Comparison of ENCODE assay signal across 27 cellular contexts in the genomic region with DNA sequence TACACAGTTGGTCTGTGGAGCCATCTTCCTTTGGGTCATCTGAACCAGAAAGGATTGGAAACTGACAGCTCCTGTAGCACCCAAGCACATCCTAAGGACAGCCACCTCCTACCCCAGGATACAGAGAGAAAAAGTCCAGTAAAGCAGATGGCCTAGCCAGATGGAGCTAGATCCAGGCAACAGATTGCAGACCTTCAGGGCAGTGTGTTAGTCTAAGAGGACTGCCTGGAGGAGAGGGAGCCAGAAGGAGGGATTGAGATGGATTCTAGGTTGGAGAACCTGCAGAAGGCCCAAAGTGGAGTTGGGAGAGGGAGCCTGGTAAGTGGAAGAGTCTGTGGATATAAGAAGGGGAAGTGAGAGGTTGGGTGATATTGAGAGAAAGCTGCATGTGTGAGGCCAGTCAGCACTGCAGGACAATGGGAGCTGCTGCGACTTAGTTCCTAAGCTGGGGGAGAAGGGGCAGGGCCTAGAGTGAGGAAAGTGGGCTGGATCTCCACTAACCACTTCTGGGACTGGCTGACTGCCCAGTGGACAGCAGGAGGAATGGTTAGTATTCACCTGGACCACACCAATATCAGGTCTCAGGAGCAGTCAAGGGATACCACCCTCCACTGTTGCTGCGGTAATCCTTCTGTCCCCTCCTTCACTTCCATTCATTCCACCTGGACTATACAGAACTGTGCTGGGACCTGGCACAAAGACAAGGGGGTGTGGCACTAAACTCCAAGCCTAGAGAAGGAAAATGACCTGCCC. TPM values are rescaled to one million over a fixed set of nuclear protein-coding genes. Genes with fewer than 3 reads are reported as not detected.
A peak's percentile ranks its signal among the peaks of the same experiment; 100 is the strongest.
DNase-seq lines count a peak whose midpoint lies in the region; FAIRE-seq and TF ChIP-seq lines count a peak whose summit lies in the region.
"Had no signal": no experiment of that assay in that cellular context is flagged by ENCODE, and none has a peak within 500 bp of the region (broad histone marks: within the 10 kb centered on the region; RNA-seq: fewer than 3 reads in every experiment).

No MANE protein-coding gene starts in this region.

- H4K8ac ChIP-seq in H1 (ENCODE audit: extremely low read depth, insufficient read depth, low read length): no peak overlapping the region

- H2BK15ac ChIP-seq in H1 (ENCODE audit: low read length): 0 out of 2 replicates have a peak overlapping the region, but pooled peaks have one; percentile 18

- H2BK5ac ChIP-seq in H1 (ENCODE audit: low read depth, low read length): no peak overlapping the region; the same call in 1 of the 2 replicates

- H2BK20ac ChIP-seq in H1 (ENCODE audit: low read length): peak overlapping the region; percentile 21; the same call in 1 of the 2 replicates

- H2BK120ac ChIP-seq in H1 (replicated peaks; ENCODE audit: low read depth, low read length): no peak overlapping the region

- H3K18ac ChIP-seq in H1 (ENCODE audit: extremely low read depth, low read length): no peak overlapping the region

- peaks cover 7 to 13% (median 11%) of the 10 kb centered on the region in 4 experiments for H3K4me1 ChIP-seq in H1 (replicated peaks in 1 of 4; ENCODE audit: control insufficient read depth in 3 of 4, insufficient read depth in 4 of 4, low read length in 3 of 4)

- H3K79me1 ChIP-seq in H1 (ENCODE audit: low read depth, low read length): no peaks in the 10 kb centered on the region

- H4K20me1 ChIP-seq in H1 (replicated peaks in 1 of 2; ENCODE audit: control insufficient read depth in 1 of 2, insufficient read depth in 2 of 2, low read length in 2 of 2): no peaks in the 10 kb centered on the region

- H3K79me2 ChIP-seq in H1 (ENCODE audit: control insufficient read depth in 1 of 2, insufficient read depth in 2 of 2, low read length in 2 of 2): no peaks in the 10 kb centered on the region

- H4K91ac ChIP-seq in H1 (replicated peaks; ENCODE audit: insufficient read length, low read length): no peak overlapping the region

- CTCF ChIA-PET in H1 (lab: Charles Lee; ENCODE audit: partially characterized antibody): interaction anchor here (1.0 to 66.0 kb wide), 6 partner anchors 11 to 50 kb away, joined by 3 to 4284 read pairs (median 130); a partner anchor contains a TSS

- H3K4me2 ChIP-seq in H1 (ENCODE audit: insufficient read depth in 1 of 2, low read depth in 2 of 2, low read length in 2 of 2): no peak overlapping the region

- H4K5ac ChIP-seq in H1 (ENCODE audit: insufficient read length, low read depth, low read length): no peak overlapping the region

- no peak for TF ChIP-seq POLR2A in H1 (IDR thresholded peaks at IDR 0.05; ENCODE audit: control extremely low read depth in 1 of 2, low read depth in 2 of 2, low read length in 2 of 2)

- no peak for TF ChIP-seq EP300 in H1 (IDR thresholded peaks at IDR 0.05; ENCODE audit: borderline replicate concordance in 1 of 2, low read depth in 2 of 2, low read length in 2 of 2)

- 75% methylated on average over 2 of the region's 2 CpGs; no CpG with 5 or more reads in 1 of the 2 experiments for WGBS in H1 (ENCODE audit: extremely low coverage in 1 of 2, insufficient coverage in 1 of 2, insufficient read length in 1 of 2, insufficient replicate concordance in 2 of 2, low coverage in 1 of 2, low lambda C conversion rate in 2 of 2, missing lambda C conversion rate in 1 of 2), 2 experiments

- no peak for TF ChIP-seq RAD21 in H1 (IDR thresholded peaks at IDR 0.05 in 1 of 2, conservative IDR thresholded peaks at IDR 0.05 in 1 of 2; ENCODE audit: low read depth in 2 of 2, low read length in 2 of 2)

- TF ChIP-seq CTCF in H1 (IDR thresholded peaks at IDR 0.05; ENCODE audit: control extremely low read depth in 1 of 3, insufficient read depth in 1 of 3, low read depth in 1 of 3, low read length in 3 of 3): no peak

- H3K4ac ChIP-seq in H1 (replicated peaks; ENCODE audit: insufficient read length, low read depth, low read length): no peak overlapping the region

- H3K23me2 ChIP-seq in H1 (ENCODE audit: low read depth, low read length): peaks cover 8% of the 10 kb centered on the region

- no peak overlapping the region; the same call in 1 of the 2 replicates for H2AK5ac ChIP-seq in H1 (ENCODE audit: low read depth, low read length)

- H3K4me3 ChIP-seq in H1 (ENCODE audit: extremely low read depth in 1 of 4, insufficient read depth in 2 of 4, low read depth in 3 of 4, low read length in 4 of 4): no peak overlapping the region
- H3K4me3 ChIP-seq: pancreas, SJSA1, transverse colon had no signal

- peaks cover 2 to 52% (median 34%) of the 10 kb centered on the region in 4 experiments for H3K27me3 ChIP-seq in H1 (replicated peaks in 1 of 4; ENCODE audit: control insufficient read depth in 3 of 4, extremely low read depth in 1 of 4, insufficient read depth in 3 of 4, low read length in 3 of 4)

- no peaks in the 10 kb centered on the region for H3K9me3 ChIP-seq in H1 (ENCODE audit: insufficient read depth in 2 of 2, low read depth in 1 of 2, low read length in 1 of 2)
- H3K9me3 ChIP-seq: pancreas, SJSA1, transverse colon had no signal

- no peak overlapping the region for H3K56ac ChIP-seq in H1 (replicated peaks; ENCODE audit: insufficient read length, low read depth, low read length)

- no peak for FAIRE-seq in H1 (lab: Jason Lieb, UNC)
- FAIRE-seq: A204.1, pancreas had no signal

- H2BK12ac ChIP-seq in H1 (ENCODE audit: low read depth, low read length): peak overlapping the region; percentile 53; the same call in 1 of the 2 replicates

- DNase-seq in NCI-H446 (lab: John Stamatoyannopoulos, UW) (peak; percentile 35 to 70), NCI-H446 treated with DMSO at 0.1 percent for 48 hours (lab: John Stamatoyannopoulos, UW) (no peak), DMS 273 treated with DMSO at 0.1 percent for 48 hours (lab: John Stamatoyannopoulos, UW) (peak; percentile 88), NCI-H82 (lab: John Stamatoyannopoulos, UW) (peak; percentile 84), H1 (ENCODE audit: low read depth in 1 of 2, low spot score in 2 of 2) (no peak), SW 1271 (lab: John Stamatoyannopoulos, UW) (no peak)
- DNase-seq in activated CD8-positive, alpha-beta memory T cell treated with anti-CD3 and anti-CD28 coated beads, Interleukin-2, amount 50 U/mL, for 48 hours: no peak
- no peak for DNase-seq in activated CD4-positive, alpha-beta T cell treated with anti-CD3 and anti-CD28 coated beads, Interleukin-2, amount 50 U/mL, for 4 hours
- DNase-seq: activated CD4-positive, alpha-beta T cell treated with anti-CD3 and anti-CD28 coated beads, Interleukin-2, amount 50 U/mL, for 1 hour; brain microvascular endothelial cell; cortex of kidney; Karpas-422; mammary epithelial cell; NCI-H1092; NCI-H2107; NCI-H748 treated with DMSO at 0.1 percent for 48 hours; pancreas; stimulated activated CD4-positive, alpha-beta T cell treated with anti-CD3 and anti-CD28 coated beads, Interleukin-15, amount 100 ng/mL, for 24 hours; transverse colon had no signal

- no peak overlapping the region for H3K27ac ChIP-seq in H1 (ENCODE audit: low read depth, low read length)
- H3K27ac ChIP-seq: brain microvascular endothelial cell, pancreas, SJSA1, transverse colon, VCaP had no signal

- H3K36me3 ChIP-seq in H1 (ENCODE audit: control insufficient read depth in 2 of 4, insufficient read depth in 4 of 4, low read length in 3 of 4): no peaks in the 10 kb centered on the region
- H3K36me3 ChIP-seq: brain microvascular endothelial cell, pancreas, SJSA1, transverse colon had no signal

- H3K14ac ChIP-seq in H1 (ENCODE audit: insufficient read length): no peak overlapping the region

- no peak overlapping the region for H3K9ac ChIP-seq in H1 (replicated peaks in 1 of 4; ENCODE audit: extremely low read depth in 1 of 4, low read depth in 3 of 4, low read length in 3 of 4)

- H3K23ac ChIP-seq in H1 (ENCODE audit: insufficient read length): no peak overlapping the region

- POLR2A ChIA-PET in H1 (lab: Charles Lee; ENCODE audit: partially characterized antibody): interaction anchor here (0.9 to 2.8 kb wide), 5 partner anchors 19 to 36 kb away, joined by 4 to 8 read pairs (median 5); a partner anchor contains a TSS

- H2AFZ ChIP-seq in H1 (ENCODE audit: low read length): no peak overlapping the region

RNA-seq across cellular contexts. Expression of a gene that starts 13.4 kb away (rescaled TPM):
- total RNA-seq in H1 (2021; fragmentation: NEBNext Ultra II Directional; extraction: Animal tissue kit (Norgen Biotek cat#: 25700)): 3.8 and 4.5 TPM in 2 replicates
- polyA plus RNA-seq in H1 (2011; rRNA removed): 17.1 and 24.0 TPM in 2 replicates
- 11.2 TPM for polyA plus RNA-seq in H1 (2011; cell fraction: cytosol; rRNA removed)
- 25.7 TPM for polyA plus RNA-seq in H1 (2011; cell fraction: nucleus; rRNA removed)
- polyA plus RNA-seq in H1 (2012, experiment 1 of 2): 8.8 to 14.0 TPM (median 12.1 TPM) in 4 replicates
- 10.6 TPM for polyA plus RNA-seq in H1 (2012, experiment 2 of 2)
- 8.6 TPM for polyA plus RNA-seq in H1 (2013, experiment 1 of 2)
- 6.8 TPM for polyA plus RNA-seq in H1 (2013, experiment 2 of 2)
- 4.3 and 12.9 TPM in 2 replicates for polyA minus RNA-seq in H1 (2011; rRNA and poly(A)+ RNA removed)
- polyA minus RNA-seq in H1 (2011; cell fraction: cytosol; rRNA and poly(A)+ RNA removed): 7.8 TPM
- 6.8 TPM for polyA minus RNA-seq in H1 (2011; cell fraction: nucleus; rRNA and poly(A)+ RNA removed)
- total RNA-seq: fibroblast of lung; glomerular endothelial cell; mammary epithelial cell; SJSA1; T-helper 2 cell treated with Interferon-gamma antibody and Interleukin-4, amounts not matched to agents 100 ng/mL and 5 ng/mL, for 36 hours had no signal
- polyA plus RNA-seq: mammary epithelial cell, pancreas had no signal

RNA-seq across cellular contexts. Expression of a gene that starts 21.9 kb away (rescaled TPM):
- 135 and 138 TPM in 2 replicates for total RNA-seq in H1 (2021; fragmentation: NEBNext Ultra II Directional; extraction: Animal tissue kit (Norgen Biotek cat#: 25700))
- 13.3 and 20.3 TPM in 2 replicates for polyA plus RNA-seq in H1 (2011; rRNA removed)
- 21.1 TPM for polyA plus RNA-seq in H1 (2011; cell fraction: cytosol; rRNA removed)
- polyA plus RNA-seq in H1 (2011; cell fraction: nucleus; rRNA removed): 54.8 TPM
- 97.4 to 124 TPM (median 113 TPM) in 4 replicates for polyA plus RNA-seq in H1 (2012, experiment 1 of 2)
- polyA plus RNA-seq in H1 (2012, experiment 2 of 2): 43.3 TPM
- 55.5 TPM for polyA plus RNA-seq in H1 (2013, experiment 1 of 2)
- 53.5 TPM for polyA plus RNA-seq in H1 (2013, experiment 2 of 2)
- polyA minus RNA-seq in H1 (2011; rRNA and poly(A)+ RNA removed): 17.2 and 19.2 TPM in 2 replicates
- polyA minus RNA-seq in H1 (2011; cell fraction: cytosol; rRNA and poly(A)+ RNA removed): 31.7 TPM
- 22.7 TPM for polyA minus RNA-seq in H1 (2011; cell fraction: nucleus; rRNA and poly(A)+ RNA removed)
- total RNA-seq: T-helper 2 cell treated with Interferon-gamma antibody and Interleukin-4, amounts not matched to agents 100 ng/mL and 5 ng/mL, for 36 hours had no signal

RNA-seq across cellular contexts. Expression of a gene that starts 36.1 kb away (rescaled TPM):
- 0.19 TPM in 1 of 2 replicates, not detected in the other for total RNA-seq in H1 (2021; fragmentation: NEBNext Ultra II Directional; extraction: Animal tissue kit (Norgen Biotek cat#: 25700))
- polyA plus RNA-seq in H1 (2011; rRNA removed): 0.51 and 1.2 TPM in 2 replicates
- 0.81 TPM for polyA plus RNA-seq in H1 (2011; cell fraction: cytosol; rRNA removed)
- polyA plus RNA-seq in H1 (2011; cell fraction: nucleus; rRNA removed): 3.4 TPM
- polyA plus RNA-seq in H1 (2012, experiment 1 of 2): 0.40 to 0.92 TPM (median 0.72 TPM) in 3 of 4 replicates, not detected in the other
- polyA plus RNA-seq in H1 (2012, experiment 2 of 2): not detected
- polyA plus RNA-seq in H1 (2013, experiment 1 of 2): 0.45 TPM
- 0.15 TPM for polyA plus RNA-seq in H1 (2013, experiment 2 of 2)
- polyA minus RNA-seq in H1 (2011; rRNA and poly(A)+ RNA removed): not detected in 2 replicates
- not detected for polyA minus RNA-seq in H1 (2011; cell fraction: cytosol; rRNA and poly(A)+ RNA removed)
- 0.50 TPM for polyA minus RNA-seq in H1 (2011; cell fraction: nucleus; rRNA and poly(A)+ RNA removed)
- total RNA-seq: fibroblast of lung; glomerular endothelial cell; HT1080; mammary epithelial cell; myocyte; pancreas; SJSA1; T-helper 2 cell treated with Interferon-gamma antibody and Interleukin-4, amounts not matched to agents 100 ng/mL and 5 ng/mL, for 36 hours had no signal
- polyA plus RNA-seq: fibroblast of lung, mammary epithelial cell had no signal

RNA-seq across cellular contexts. Expression of a gene that starts 50.1 kb away (rescaled TPM):
- 119 TPM in 2 replicates for total RNA-seq in H1 (2021; fragmentation: NEBNext Ultra II Directional; extraction: Animal tissue kit (Norgen Biotek cat#: 25700))
- polyA plus RNA-seq in H1 (2011; rRNA removed): 69.2 and 130 TPM in 2 replicates
- 79.6 TPM for polyA plus RNA-seq in H1 (2011; cell fraction: cytosol; rRNA removed)
- polyA plus RNA-seq in H1 (2011; cell fraction: nucleus; rRNA removed): 70.9 TPM
- 180 to 343 TPM (median 303 TPM) in 4 replicates for polyA plus RNA-seq in H1 (2012, experiment 1 of 2)
- 318 TPM for polyA plus RNA-seq in H1 (2012, experiment 2 of 2)
- 139 TPM for polyA plus RNA-seq in H1 (2013, experiment 1 of 2)
- polyA plus RNA-seq in H1 (2013, experiment 2 of 2): 143 TPM
- 8.6 and 12.5 TPM in 2 replicates for polyA minus RNA-seq in H1 (2011; rRNA and poly(A)+ RNA removed)
- 45.7 TPM for polyA minus RNA-seq in H1 (2011; cell fraction: cytosol; rRNA and poly(A)+ RNA removed)
- 11.1 TPM for polyA minus RNA-seq in H1 (2011; cell fraction: nucleus; rRNA and poly(A)+ RNA removed)

RNA-seq across cellular contexts. Expression of a gene that starts 54.0 kb away (rescaled TPM):
- 47.9 and 48.5 TPM in 2 replicates for total RNA-seq in H1 (2021; fragmentation: NEBNext Ultra II Directional; extraction: Animal tissue kit (Norgen Biotek cat#: 25700))
- 19.3 and 20.5 TPM in 2 replicates for polyA plus RNA-seq in H1 (2011; rRNA removed)
- polyA plus RNA-seq in H1 (2011; cell fraction: cytosol; rRNA removed): 41.0 TPM
- 26.5 TPM for polyA plus RNA-seq in H1 (2011; cell fraction: nucleus; rRNA removed)
- polyA plus RNA-seq in H1 (2012, experiment 1 of 2): 71.6 to 116 TPM (median 83.2 TPM) in 4 replicates
- polyA plus RNA-seq in H1 (2012, experiment 2 of 2): 13.8 TPM
- polyA plus RNA-seq in H1 (2013, experiment 1 of 2): 53.9 TPM
- polyA plus RNA-seq in H1 (2013, experiment 2 of 2): 53.2 TPM
- polyA minus RNA-seq in H1 (2011; rRNA and poly(A)+ RNA removed): 53.2 and 70.6 TPM in 2 replicates
- polyA minus RNA-seq in H1 (2011; cell fraction: cytosol; rRNA and poly(A)+ RNA removed): 23.5 TPM
- 85.1 TPM for polyA minus RNA-seq in H1 (2011; cell fraction: nucleus; rRNA and poly(A)+ RNA removed)

Comparison
In these comparisons a context has a peak if more than half of its experiments do, and no peak if none do; other contexts are left out.
1. DNase-seq: peak in NCI-H446 (2 of 2), DMS 273 treated with DMSO at 0.1 percent for 48 hours (single experiment) and NCI-H82 (single experiment); none in NCI-H446 treated with DMSO at 0.1 percent for 48 hours (single experiment), H1 (0 of 2), activated CD8-positive, alpha-beta memory T cell treated with anti-CD3 and anti-CD28 coated beads, Interleukin-2, amount 50 U/mL, for 48 hours (single experiment), SW 1271 (0 of 2) and activated CD4-positive, alpha-beta T cell treated with anti-CD3 and anti-CD28 coated beads, Interleukin-2, amount 50 U/mL, for 4 hours (0 of 2).